In the genomic region with DNA sequence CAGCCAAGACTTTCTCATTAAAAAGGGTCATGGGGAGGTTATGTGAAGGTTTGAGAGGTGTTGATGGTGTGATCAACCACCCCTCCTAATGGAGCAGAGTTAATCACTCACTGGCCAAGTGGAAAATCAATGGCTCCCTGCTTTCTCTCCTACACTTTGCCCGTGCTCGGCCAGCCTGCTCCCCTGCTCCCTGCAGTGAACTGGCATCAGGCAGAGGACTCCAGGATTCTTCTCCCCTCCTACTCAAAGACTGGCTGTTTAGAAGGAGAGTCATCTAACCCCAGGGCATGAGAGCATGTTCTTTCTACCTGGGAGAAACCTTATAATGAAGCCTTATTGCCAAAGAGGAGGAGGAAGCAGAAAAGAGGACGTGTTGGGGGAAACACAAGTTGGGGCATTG, we compare ENCODE assay signal across 32 cellular contexts.
"Had no signal": no experiment of that assay in that cellular context is flagged by ENCODE, and none has a peak within 500 bp of the region (broad histone marks: within the 10 kb centered on the region; RNA-seq: fewer than 3 reads in every experiment).

No MANE protein-coding gene starts in this region.

- H3K36me3 Mint-ChIP-seq: activated naive CD4-positive, alpha-beta T cell treated with anti-CD3 and anti-CD28 coated beads, Interleukin-2, amount 10 ng/mL, durations not matched to agents 7 days and 5 days; activated naive CD8-positive, alpha-beta T cell treated with anti-CD3 and anti-CD28 coated beads, Interleukin-2, amount 10 ng/mL, durations not matched to agents 7 days and 5 days; brain had no signal

- ATAC-seq: activated CD4-positive, CD25-positive, alpha-beta regulatory T cell treated with anti-CD3 and anti-CD28 coated beads, Interleukin-2, amount 50 U/mL, for 24 hours; gastrocnemius medialis; left ventricle myocardium superior; naive thymus-derived CD4-positive, alpha-beta T cell; pancreas; psoas muscle; stimulated activated naive CD8-positive, alpha-beta T cell treated with anti-CD3 and anti-CD28 coated beads, Interleukin-15, Interleukin-2, amounts not matched to agents 100 U/mL and 50 U/mL, for 24 hours; T-helper 17 cell had no signal

- H3K9me3 Mint-ChIP-seq: activated CD4-positive, alpha-beta memory T cell treated with anti-CD3 and anti-CD28 coated beads for 36 hours; activated naive CD4-positive, alpha-beta T cell treated with anti-CD3 and anti-CD28 coated beads, Interleukin-2, amount 10 ng/mL, durations not matched to agents 7 days and 5 days; activated naive CD8-positive, alpha-beta T cell treated with anti-CD3 and anti-CD28 coated beads, Interleukin-2, amount 10 ng/mL, durations not matched to agents 7 days and 5 days; activated T-helper 1 cell treated with anti-CD3 and anti-CD28 coated beads, Interleukin-12 subunit alpha, Interleukin-12 subunit beta, Interleukin-2, Interleukin-4 antibody, amounts not matched to agents 30 ng/mL and 10 ng/mL and 1 ng/mL, durations not matched to agents 14 hours and 24 hours and 36 hours; brain; dendritic cell treated with granulocyte-macrophage colony-stimulating factor and Interleukin-4, amounts not matched to agents 40 ng/mL and 50 ng/mL, for 4 days; endodermal cell had no signal

- H3K27ac Mint-ChIP-seq: activated CD4-positive, alpha-beta memory T cell treated with anti-CD3 and anti-CD28 coated beads for 36 hours; activated naive CD4-positive, alpha-beta T cell treated with anti-CD3 and anti-CD28 coated beads, Interleukin-2, amount 10 ng/mL, durations not matched to agents 7 days and 5 days; activated naive CD8-positive, alpha-beta T cell treated with anti-CD3 and anti-CD28 coated beads, Interleukin-2, amount 10 ng/mL, durations not matched to agents 7 days and 5 days; activated T-helper 1 cell treated with anti-CD3 and anti-CD28 coated beads, Interleukin-12 subunit alpha, Interleukin-12 subunit beta, Interleukin-2, Interleukin-4 antibody, amounts not matched to agents 30 ng/mL and 10 ng/mL and 1 ng/mL, durations not matched to agents 14 hours and 24 hours and 36 hours; brain; dendritic cell treated with granulocyte-macrophage colony-stimulating factor and Interleukin-4, amounts not matched to agents 40 ng/mL and 50 ng/mL, for 4 days; endodermal cell; naive thymus-derived CD4-positive, alpha-beta T cell; T-helper 17 cell had no signal

- H3K4me1 Mint-ChIP-seq: activated naive CD4-positive, alpha-beta T cell treated with anti-CD3 and anti-CD28 coated beads, Interleukin-2, amount 10 ng/mL, durations not matched to agents 7 days and 5 days; activated naive CD8-positive, alpha-beta T cell treated with anti-CD3 and anti-CD28 coated beads, Interleukin-2, amount 10 ng/mL, durations not matched to agents 7 days and 5 days; endodermal cell; T-helper 17 cell had no signal

- H3K4me3 Mint-ChIP-seq: activated CD4-positive, alpha-beta memory T cell treated with anti-CD3 and anti-CD28 coated beads for 36 hours; activated naive CD4-positive, alpha-beta T cell treated with anti-CD3 and anti-CD28 coated beads, Interleukin-2, amount 10 ng/mL, durations not matched to agents 7 days and 5 days; activated naive CD8-positive, alpha-beta T cell treated with anti-CD3 and anti-CD28 coated beads, Interleukin-2, amount 10 ng/mL, durations not matched to agents 7 days and 5 days; activated T-helper 1 cell treated with anti-CD3 and anti-CD28 coated beads, Interleukin-12 subunit alpha, Interleukin-12 subunit beta, Interleukin-2, Interleukin-4 antibody, amounts not matched to agents 30 ng/mL and 10 ng/mL and 1 ng/mL, durations not matched to agents 14 hours and 24 hours and 36 hours; brain; dendritic cell treated with granulocyte-macrophage colony-stimulating factor and Interleukin-4, amounts not matched to agents 40 ng/mL and 50 ng/mL, for 4 days; endodermal cell; naive thymus-derived CD4-positive, alpha-beta T cell; T-helper 17 cell had no signal

- DNase-seq: activated CD4-positive, alpha-beta memory T cell treated with anti-CD3 and anti-CD28 coated beads for 36 hours; activated CD4-positive, alpha-beta T cell treated with anti-CD3 and anti-CD28 coated beads for 48 hours; activated CD8-positive, alpha-beta memory T cell treated with anti-CD3 and anti-CD28 coated beads, Interleukin-2, amount 50 U/mL, for 4 hours; activated effector memory CD4-positive, alpha-beta T cell treated with anti-CD3 and anti-CD28 coated beads, Interleukin-2, amount 50 U/mL, for 16 hours; activated naive CD4-positive, alpha-beta T cell treated with anti-CD3 and anti-CD28 coated beads, Interleukin-2, amount 10 ng/mL, durations not matched to agents 7 days and 5 days; activated naive CD8-positive, alpha-beta T cell treated with anti-CD3 and anti-CD28 coated beads, Interleukin-2, amount 10 ng/mL, durations not matched to agents 7 days and 5 days; activated T-cell treated with anti-CD3 and anti-CD28 coated beads, Interleukin-2, amount 50 U/mL, for 1 hour; central memory CD4-positive, alpha-beta T cell; endodermal cell; esophagus squamous epithelium; gastrocnemius medialis; glutamatergic neuron; left ventricle myocardium superior; midbrain; naive thymus-derived CD4-positive, alpha-beta T cell; nucleus accumbens; pancreas; psoas muscle; stimulated activated CD4-positive, alpha-beta T cell treated with anti-CD3 and anti-CD28 coated beads, Interleukin-4, amount 100 ng/mL, for 1 hour; stimulated activated naive CD8-positive, alpha-beta T cell treated with anti-CD3 and anti-CD28 coated beads, Interleukin-15, Interleukin-2, amounts not matched to agents 100 U/mL and 50 U/mL, for 24 hours; T-helper 17 cell; T1000; testis; transverse colon; uterus; WERI-Rb-1 had no signal

- H3K4me3 ChIP-seq: ascending aorta, esophagus squamous epithelium, gastrocnemius medialis, pancreas, psoas muscle, right atrium auricular region, testis, transverse colon, uterus had no signal

- H3K27me3 Mint-ChIP-seq: activated CD4-positive, alpha-beta memory T cell treated with anti-CD3 and anti-CD28 coated beads for 36 hours; dendritic cell treated with granulocyte-macrophage colony-stimulating factor and Interleukin-4, amounts not matched to agents 40 ng/mL and 50 ng/mL, for 4 days; T-helper 17 cell had no signal
